ENCODE assay signal across 8 cellular contexts in genomic region chr19:5686647-5687359, GRCh38. TPM values are rescaled to one million over a fixed set of nuclear protein-coding genes. Genes with fewer than 3 reads are reported as not detected.
DNase-seq lines count a peak whose midpoint lies in the region; ATAC-seq and TF ChIP-seq lines count a peak whose summit lies in the region.

No MANE protein-coding gene starts in this region.

- H3K27me3 Mint-ChIP-seq in CD14-positive monocyte (ENCODE audit: low read depth in 3 of 3) = peaks cover 0 to 4% (median 1%) of the 10 kb centered on the region in 3 donors

- H3K9me3 ChIP-seq in mononuclear cell (ENCODE audit: low read depth, low read length) = no peaks in the 10 kb centered on the region

- peak overlapping the region; percentile 70 for H3K4me3 ChIP-seq in HL-60 (replicated peaks; ENCODE audit: insufficient read depth, low read length)
- peak overlapping the region; percentile 46 for H3K4me3 ChIP-seq in mononuclear cell (ENCODE audit: low read length)

- ATAC-seq in GM19452 (IDR thresholded peaks at IDR 0.05; ENCODE audit: unreplicated experiment) = peak; percentile 51

- no peaks in the 10 kb centered on the region for H3K27me3 ChIP-seq in HL-60 (ENCODE audit: insufficient read depth, poor library complexity, severe bottlenecking)
- no peaks in the 10 kb centered on the region for H3K27me3 ChIP-seq in mononuclear cell (ENCODE audit: insufficient read depth, low read length)

- DNase-seq in CD14-positive monocyte (ENCODE audit: low spot score) (peak; percentile 98), HL-60 (ENCODE audit: low read depth in 1 of 2, low spot score in 1 of 2) (peak; percentile 88 to 98), NOMO-1 treated with DMSO at 0.1 percent for 48 hours (lab: John Stamatoyannopoulos, UW; ENCODE audit: unreplicated experiment) (peak; percentile 87), epithelial cell of prostate (ENCODE audit: low read depth, low spot score) (peak; percentile 54)
- DNase-seq in activated CD8-positive, alpha-beta memory T cell treated with anti-CD3 and anti-CD28 coated beads, Interleukin-2, amount 50 U/mL, for 4 hours = peak; percentile 99
- DNase-seq in stimulated activated CD8-positive, alpha-beta memory T cell treated with anti-CD3 and anti-CD28 coated beads, Interleukin-2, amount 100 ng/mL, for 1 hour (ENCODE audit: low read depth in 2 of 2) = peak; percentile 92 to 94

- TF ChIP-seq CTCF in CD14-positive monocyte (IDR thresholded peaks at IDR 0.05) (peak; percentile 79), HL-60 (IDR thresholded peaks at IDR 0.05; ENCODE audit: insufficient read depth, low read length) (peak; percentile 78)

- intact Hi-C loops in CD14-positive monocyte (cut with micrococcal nuclease) = loop anchor here (2.0 to 10.0 kb wide), 4 partner anchors 66 to 688 kb away; partner anchors contain the start of genes ALKBH7 (in 1 of the 2), DUS3L (in 1 of the 2), NDUFA11 (in 1 of the 2) and PSPN (in 1 of the 2)

- peak overlapping the region; percentile 69 for H3K27ac ChIP-seq in HL-60 (replicated peaks)
- peak overlapping the region; percentile 42 for H3K27ac ChIP-seq in epithelial cell of prostate

- H3K36me3 Mint-ChIP-seq in CD14-positive monocyte = no peaks in the 10 kb centered on the region

- peaks cover 0 to 8% (median 0%) of the 10 kb centered on the region in 7 donors for H3K9me3 Mint-ChIP-seq in CD14-positive monocyte

- H3K4me1 Mint-ChIP-seq in CD14-positive monocyte = peaks cover 23% of the 10 kb centered on the region

- peak overlapping the region; percentile 75 to 86 for H3K4me3 Mint-ChIP-seq in CD14-positive monocyte

- H3K27ac Mint-ChIP-seq in CD14-positive monocyte = peak overlapping the region; percentile 78 to 95 (median 90)

- peaks cover 29% of the 10 kb centered on the region for H3K4me1 ChIP-seq in mononuclear cell (ENCODE audit: insufficient read depth, low read length)

RNA-seq across cellular contexts. Expression of gene RPL36, which starts 3.3 kb away (rescaled TPM):
- polyA plus RNA-seq in CD14-positive monocyte = 100 to 1,000 TPM; 627 to 708 TPM
- total RNA-seq in mononuclear cell = 378 TPM

RNA-seq across cellular contexts. Expression of gene HSD11B1L, which starts 6.0 kb away (rescaled TPM):
- 1 to 10 TPM; 1.9 to 2.4 TPM for polyA plus RNA-seq in CD14-positive monocyte
- 3.5 TPM for total RNA-seq in mononuclear cell

RNA-seq across cellular contexts. Expression of gene MICOS13, which starts 6.5 kb away (rescaled TPM):
- 10 to 100 TPM; 78.6 to 82.7 TPM for polyA plus RNA-seq in CD14-positive monocyte
- 8.5 TPM for total RNA-seq in mononuclear cell

RNA-seq across cellular contexts. Expression of gene LONP1, which starts 33.1 kb away (rescaled TPM):
- polyA plus RNA-seq in CD14-positive monocyte = 10 to 100 TPM; 12.1 to 13.8 TPM
- total RNA-seq in mononuclear cell = 46.4 TPM

RNA-seq across cellular contexts. Expression of gene CATSPERD, which starts 33.6 kb away (rescaled TPM):
- polyA plus RNA-seq in CD14-positive monocyte = not detected
- not detected for total RNA-seq in mononuclear cell

Comparison
In these comparisons a context has a peak if more than half of its experiments do, and no peak if none do; other contexts are left out.
1. Peak in every context shown above with its lines: DNase-seq, ATAC-seq, H3K4me3 ChIP-seq and H3K27ac ChIP-seq.